In the genomic region with DNA sequence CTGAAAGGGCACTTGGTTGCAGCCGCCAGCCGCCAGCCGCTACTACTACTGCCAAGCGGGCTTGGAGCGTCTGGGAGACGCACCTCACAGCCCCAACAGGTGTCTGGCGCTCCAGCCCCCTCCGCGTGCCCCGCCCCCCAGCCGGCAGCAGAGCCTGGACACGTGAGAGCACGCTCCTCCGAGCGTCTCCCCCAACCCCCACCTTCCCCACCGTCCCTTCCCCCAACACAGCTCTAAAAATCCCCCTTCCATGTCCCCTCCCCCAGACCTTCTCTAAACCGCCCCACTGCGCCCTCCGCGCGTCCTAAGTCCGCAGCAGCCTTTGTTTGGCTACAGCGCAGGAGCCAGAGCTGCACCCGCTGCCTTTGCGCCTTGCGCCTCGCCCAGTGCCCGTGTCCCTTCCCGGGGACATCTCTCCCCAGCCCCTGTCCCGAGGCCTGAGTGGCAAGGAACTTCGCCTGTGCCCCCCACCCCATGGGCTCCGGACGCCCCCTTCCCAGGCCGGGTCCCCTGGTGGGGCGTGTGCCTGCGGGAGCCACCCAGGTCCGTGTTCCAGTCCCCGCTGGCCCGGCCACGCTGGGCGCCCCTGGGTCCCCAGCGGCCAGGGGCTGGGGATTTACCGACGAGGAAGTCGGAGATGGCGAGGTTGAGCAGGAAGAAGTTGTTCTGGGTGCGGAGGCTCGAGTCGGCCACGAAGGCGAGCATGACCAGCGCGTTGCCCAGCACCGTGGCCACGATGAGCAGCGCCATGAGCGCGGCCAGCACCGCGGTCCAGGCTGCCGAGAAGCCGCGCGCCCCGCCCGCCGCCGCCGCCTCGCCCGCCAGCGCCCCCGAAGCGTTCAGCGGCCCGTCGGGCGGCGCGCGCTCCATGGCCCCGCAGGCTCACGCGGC, we compare ENCODE assay signal across 2 cellular contexts.
A peak's percentile ranks its signal among the peaks of the same experiment; 100 is the strongest.
TF ChIP-seq lines count a peak whose summit lies in the region.

No MANE protein-coding gene starts in this region.

TF ChIP-seq in K562, 482 proteins besides CTCF, POLR2A, EP300 and RAD21:
- TF ChIP-seq, protein P1, sequence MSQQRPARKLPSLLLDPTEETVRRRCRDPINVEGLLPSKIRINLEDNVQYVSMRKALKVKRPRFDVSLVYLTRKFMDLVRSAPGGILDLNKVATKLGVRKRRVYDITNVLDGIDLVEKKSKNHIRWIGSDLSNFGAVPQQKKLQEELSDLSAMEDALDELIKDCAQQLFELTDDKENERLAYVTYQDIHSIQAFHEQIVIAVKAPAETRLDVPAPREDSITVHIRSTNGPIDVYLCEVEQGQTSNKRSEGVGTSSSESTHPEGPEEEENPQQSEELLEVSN (IDR thresholded peaks at IDR 0.05; ENCODE audit: borderline replicate concordance in 1 of 2, extremely low read depth in 1 of 2, insufficient read depth in 1 of 2, insufficient read length in 1 of 2, low read depth in 1 of 2, low read length in 1 of 2, poor library complexity in 1 of 2, severe bottlenecking in 1 of 2) = peak in 1 of 2 experiments; percentile 9
- no peak for TF ChIP-seq RAD51 (IDR thresholded peaks at IDR 0.05; ENCODE audit: borderline replicate concordance, low read depth)
- peak; percentile 57 for TF ChIP-seq PCBP1 (IDR thresholded peaks at IDR 0.05; ENCODE audit: low read depth, low read length, poor library complexity, severe bottlenecking)

TF ChIP-seq in neural cell, 6 proteins besides CTCF, POLR2A, EP300 and RAD21:
- TF ChIP-seq MXI1 (conservative IDR thresholded peaks at IDR 0.05; ENCODE audit: poor library complexity, severe bottlenecking) = peak; percentile 45
- TF ChIP-seq POLR2AphosphoS5 (IDR thresholded peaks at IDR 0.05) = peak; percentile 19
- no peak for TF ChIP-seq TAF1 (IDR thresholded peaks at IDR 0.05; ENCODE audit: low read depth)
- TF ChIP-seq, protein P2, sequence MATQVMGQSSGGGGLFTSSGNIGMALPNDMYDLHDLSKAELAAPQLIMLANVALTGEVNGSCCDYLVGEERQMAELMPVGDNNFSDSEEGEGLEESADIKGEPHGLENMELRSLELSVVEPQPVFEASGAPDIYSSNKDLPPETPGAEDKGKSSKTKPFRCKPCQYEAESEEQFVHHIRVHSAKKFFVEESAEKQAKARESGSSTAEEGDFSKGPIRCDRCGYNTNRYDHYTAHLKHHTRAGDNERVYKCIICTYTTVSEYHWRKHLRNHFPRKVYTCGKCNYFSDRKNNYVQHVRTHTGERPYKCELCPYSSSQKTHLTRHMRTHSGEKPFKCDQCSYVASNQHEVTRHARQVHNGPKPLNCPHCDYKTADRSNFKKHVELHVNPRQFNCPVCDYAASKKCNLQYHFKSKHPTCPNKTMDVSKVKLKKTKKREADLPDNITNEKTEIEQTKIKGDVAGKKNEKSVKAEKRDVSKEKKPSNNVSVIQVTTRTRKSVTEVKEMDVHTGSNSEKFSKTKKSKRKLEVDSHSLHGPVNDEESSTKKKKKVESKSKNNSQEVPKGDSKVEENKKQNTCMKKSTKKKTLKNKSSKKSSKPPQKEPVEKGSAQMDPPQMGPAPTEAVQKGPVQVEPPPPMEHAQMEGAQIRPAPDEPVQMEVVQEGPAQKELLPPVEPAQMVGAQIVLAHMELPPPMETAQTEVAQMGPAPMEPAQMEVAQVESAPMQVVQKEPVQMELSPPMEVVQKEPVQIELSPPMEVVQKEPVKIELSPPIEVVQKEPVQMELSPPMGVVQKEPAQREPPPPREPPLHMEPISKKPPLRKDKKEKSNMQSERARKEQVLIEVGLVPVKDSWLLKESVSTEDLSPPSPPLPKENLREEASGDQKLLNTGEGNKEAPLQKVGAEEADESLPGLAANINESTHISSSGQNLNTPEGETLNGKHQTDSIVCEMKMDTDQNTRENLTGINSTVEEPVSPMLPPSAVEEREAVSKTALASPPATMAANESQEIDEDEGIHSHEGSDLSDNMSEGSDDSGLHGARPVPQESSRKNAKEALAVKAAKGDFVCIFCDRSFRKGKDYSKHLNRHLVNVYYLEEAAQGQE (IDR thresholded peaks at IDR 0.05; ENCODE audit: borderline replicate concordance) = no peak
TF ChIP-seq in neural cell: peak in this region for 2.
